ENCODE assay signal across 1 cellular context in the genomic region with DNA sequence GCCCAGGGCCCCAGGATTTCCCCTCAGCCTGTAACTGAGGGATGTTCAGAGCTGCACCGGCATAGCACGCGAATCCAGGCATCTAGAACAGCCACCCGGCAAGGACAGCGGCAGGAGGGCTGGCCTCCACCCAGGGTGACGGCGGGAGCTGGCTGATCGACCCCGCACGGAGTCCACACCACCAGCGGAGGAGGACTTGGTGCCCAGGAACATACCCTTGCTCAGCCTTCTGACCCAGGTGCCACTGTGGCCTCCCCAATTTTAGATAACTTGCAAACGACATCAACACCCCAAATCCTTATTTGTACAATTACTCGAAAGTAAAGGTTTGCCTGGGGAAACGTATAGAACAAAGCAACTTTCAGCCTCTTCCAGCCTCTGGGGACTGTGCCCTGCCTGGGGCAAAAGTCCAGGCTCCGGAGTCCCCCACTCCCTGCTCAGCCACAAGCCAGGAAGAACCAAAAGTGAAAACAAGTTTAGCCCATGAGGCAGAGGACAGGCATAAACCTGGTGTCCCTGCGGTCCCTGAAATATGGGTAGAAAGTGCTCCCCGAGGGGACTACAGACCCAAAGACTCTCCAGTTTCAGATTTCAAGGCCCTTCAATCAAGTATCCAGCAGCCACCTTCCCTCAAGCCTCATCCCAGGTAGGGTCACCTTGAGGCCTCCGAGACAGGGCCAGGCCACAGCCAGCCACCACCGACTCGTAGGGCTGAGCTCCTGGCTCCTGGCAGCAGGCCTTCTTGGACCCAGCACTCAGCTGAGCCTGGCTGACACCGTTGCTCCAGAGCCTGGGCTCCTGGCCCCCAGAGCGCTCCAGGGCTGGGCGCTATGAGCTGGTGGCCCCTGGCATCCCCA.
A peak's percentile ranks its signal among the peaks of the same experiment; 100 is the strongest.
TF ChIP-seq lines count a peak whose summit lies in the region.

No MANE protein-coding gene starts in this region.

TF ChIP-seq in HepG2, 621 proteins besides CTCF, POLR2A, EP300 and RAD21 (continued from another document and continues in another):
- TF ChIP-seq, protein P1, sequence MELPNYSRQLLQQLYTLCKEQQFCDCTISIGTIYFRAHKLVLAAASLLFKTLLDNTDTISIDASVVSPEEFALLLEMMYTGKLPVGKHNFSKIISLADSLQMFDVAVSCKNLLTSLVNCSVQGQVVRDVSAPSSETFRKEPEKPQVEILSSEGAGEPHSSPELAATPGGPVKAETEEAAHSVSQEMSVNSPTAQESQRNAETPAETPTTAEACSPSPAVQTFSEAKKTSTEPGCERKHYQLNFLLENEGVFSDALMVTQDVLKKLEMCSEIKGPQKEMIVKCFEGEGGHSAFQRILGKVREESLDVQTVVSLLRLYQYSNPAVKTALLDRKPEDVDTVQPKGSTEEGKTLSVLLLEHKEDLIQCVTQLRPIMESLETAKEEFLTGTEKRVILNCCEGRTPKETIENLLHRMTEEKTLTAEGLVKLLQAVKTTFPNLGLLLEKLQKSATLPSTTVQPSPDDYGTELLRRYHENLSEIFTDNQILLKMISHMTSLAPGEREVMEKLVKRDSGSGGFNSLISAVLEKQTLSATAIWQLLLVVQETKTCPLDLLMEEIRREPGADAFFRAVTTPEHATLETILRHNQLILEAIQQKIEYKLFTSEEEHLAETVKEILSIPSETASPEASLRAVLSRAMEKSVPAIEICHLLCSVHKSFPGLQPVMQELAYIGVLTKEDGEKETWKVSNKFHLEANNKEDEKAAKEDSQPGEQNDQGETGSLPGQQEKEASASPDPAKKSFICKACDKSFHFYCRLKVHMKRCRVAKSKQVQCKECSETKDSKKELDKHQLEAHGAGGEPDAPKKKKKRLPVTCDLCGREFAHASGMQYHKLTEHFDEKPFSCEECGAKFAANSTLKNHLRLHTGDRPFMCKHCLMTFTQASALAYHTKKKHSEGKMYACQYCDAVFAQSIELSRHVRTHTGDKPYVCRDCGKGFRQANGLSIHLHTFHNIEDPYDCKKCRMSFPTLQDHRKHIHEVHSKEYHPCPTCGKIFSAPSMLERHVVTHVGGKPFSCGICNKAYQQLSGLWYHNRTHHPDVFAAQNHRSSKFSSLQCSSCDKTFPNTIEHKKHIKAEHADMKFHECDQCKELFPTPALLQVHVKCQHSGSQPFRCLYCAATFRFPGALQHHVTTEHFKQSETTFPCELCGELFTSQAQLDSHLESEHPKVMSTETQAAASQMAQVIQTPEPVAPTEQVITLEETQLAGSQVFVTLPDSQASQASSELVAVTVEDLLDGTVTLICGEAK (IDR thresholded peaks at IDR 0.05), result no peak
- TF ChIP-seq, protein P1 (CRISPR knock-in tag; IDR thresholded peaks at IDR 0.05), result peak; percentile 11; the same call in 1 of the 2 replicates
- TF ChIP-seq ZSCAN31 (CRISPR knock-in tag; IDR thresholded peaks at IDR 0.05; ENCODE audit: low read depth) (0 out of 2 replicates have a peak, but pooled peaks have one; percentile 48), ZFY (CRISPR knock-in tag; IDR thresholded peaks at IDR 0.05) (peak; percentile 47; the same call in 1 of the 2 replicates), ZNF317 (CRISPR knock-in tag; IDR thresholded peaks at IDR 0.05) (no peak), ZNF350 (CRISPR knock-in tag; IDR thresholded peaks at IDR 0.05; ENCODE audit: borderline replicate concordance, low read depth) (peak; percentile 51; the same call in 1 of the 2 replicates), ZFP82 (CRISPR knock-in tag; IDR thresholded peaks at IDR 0.05; ENCODE audit: borderline replicate concordance) (no peak), ZNF205 (CRISPR knock-in tag; IDR thresholded peaks at IDR 0.05) (peak; percentile 58), ZNF124 (CRISPR knock-in tag; IDR thresholded peaks at IDR 0.05) (no peak), ISX (CRISPR knock-in tag; conservative IDR thresholded peaks at IDR 0.05) (no peak), ATRX (CRISPR knock-in tag; IDR thresholded peaks at IDR 0.05; ENCODE audit: borderline replicate concordance) (no peak), RNF2 (conservative IDR thresholded peaks at IDR 0.05; ENCODE audit: low read depth) (0 out of 2 replicates have a peak, but pooled peaks have one; percentile 36), AGO1 (IDR thresholded peaks at IDR 0.05; ENCODE audit: low read depth, low read length, poor library complexity, severe bottlenecking) (peak; percentile 36), ZNF558 (CRISPR knock-in tag; IDR thresholded peaks at IDR 0.05; ENCODE audit: borderline replicate concordance) (no peak), GABPA (IDR thresholded peaks at IDR 0.05; ENCODE audit: low read depth, low read length) (no peak), GABPA (CRISPR knock-in tag; IDR thresholded peaks at IDR 0.05; ENCODE audit: low read depth) (no peak), ONECUT2 (CRISPR knock-in tag; IDR thresholded peaks at IDR 0.05) (no peak), ZSCAN20 (CRISPR knock-in tag; IDR thresholded peaks at IDR 0.05; ENCODE audit: borderline replicate concordance) (peak; percentile 50; the same call in 1 of the 2 replicates), SCMH1 (CRISPR knock-in tag; IDR thresholded peaks at IDR 0.05; ENCODE audit: borderline replicate concordance) (no peak), ARNTL (CRISPR knock-in tag; IDR thresholded peaks at IDR 0.05) (no peak), ZNF550 (CRISPR knock-in tag; IDR thresholded peaks at IDR 0.05; ENCODE audit: borderline replicate concordance) (no peak)
- TF ChIP-seq, protein P2, sequence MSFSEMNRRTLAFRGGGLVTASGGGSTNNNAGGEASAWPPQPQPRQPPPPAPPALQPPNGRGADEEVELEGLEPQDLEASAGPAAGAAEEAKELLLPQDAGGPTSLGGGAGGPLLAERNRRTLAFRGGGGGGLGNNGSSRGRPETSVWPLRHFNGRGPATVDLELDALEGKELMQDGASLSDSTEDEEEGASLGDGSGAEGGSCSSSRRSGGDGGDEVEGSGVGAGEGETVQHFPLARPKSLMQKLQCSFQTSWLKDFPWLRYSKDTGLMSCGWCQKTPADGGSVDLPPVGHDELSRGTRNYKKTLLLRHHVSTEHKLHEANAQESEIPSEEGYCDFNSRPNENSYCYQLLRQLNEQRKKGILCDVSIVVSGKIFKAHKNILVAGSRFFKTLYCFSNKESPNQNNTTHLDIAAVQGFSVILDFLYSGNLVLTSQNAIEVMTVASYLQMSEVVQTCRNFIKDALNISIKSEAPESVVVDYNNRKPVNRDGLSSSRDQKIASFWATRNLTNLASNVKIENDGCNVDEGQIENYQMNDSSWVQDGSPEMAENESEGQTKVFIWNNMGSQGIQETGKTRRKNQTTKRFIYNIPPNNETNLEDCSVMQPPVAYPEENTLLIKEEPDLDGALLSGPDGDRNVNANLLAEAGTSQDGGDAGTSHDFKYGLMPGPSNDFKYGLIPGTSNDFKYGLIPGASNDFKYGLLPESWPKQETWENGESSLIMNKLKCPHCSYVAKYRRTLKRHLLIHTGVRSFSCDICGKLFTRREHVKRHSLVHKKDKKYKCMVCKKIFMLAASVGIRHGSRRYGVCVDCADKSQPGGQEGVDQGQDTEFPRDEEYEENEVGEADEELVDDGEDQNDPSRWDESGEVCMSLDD (CRISPR knock-in tag; IDR thresholded peaks at IDR 0.05; ENCODE audit: borderline replicate concordance), result 0 out of 2 replicates have a peak, but pooled peaks have one; percentile 61
- TF ChIP-seq, protein P3, sequence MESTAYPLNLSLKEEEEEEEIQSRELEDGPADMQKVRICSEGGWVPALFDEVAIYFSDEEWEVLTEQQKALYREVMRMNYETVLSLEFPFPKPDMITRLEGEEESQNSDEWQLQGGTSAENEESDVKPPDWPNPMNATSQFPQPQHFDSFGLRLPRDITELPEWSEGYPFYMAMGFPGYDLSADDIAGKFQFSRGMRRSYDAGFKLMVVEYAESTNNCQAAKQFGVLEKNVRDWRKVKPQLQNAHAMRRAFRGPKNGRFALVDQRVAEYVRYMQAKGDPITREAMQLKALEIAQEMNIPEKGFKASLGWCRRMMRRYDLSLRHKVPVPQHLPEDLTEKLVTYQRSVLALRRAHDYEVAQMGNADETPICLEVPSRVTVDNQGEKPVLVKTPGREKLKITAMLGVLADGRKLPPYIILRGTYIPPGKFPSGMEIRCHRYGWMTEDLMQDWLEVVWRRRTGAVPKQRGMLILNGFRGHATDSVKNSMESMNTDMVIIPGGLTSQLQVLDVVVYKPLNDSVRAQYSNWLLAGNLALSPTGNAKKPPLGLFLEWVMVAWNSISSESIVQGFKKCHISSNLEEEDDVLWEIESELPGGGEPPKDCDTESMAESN (CRISPR knock-in tag; conservative IDR thresholded peaks at IDR 0.05), result no peak
- TF ChIP-seq, protein P4, sequence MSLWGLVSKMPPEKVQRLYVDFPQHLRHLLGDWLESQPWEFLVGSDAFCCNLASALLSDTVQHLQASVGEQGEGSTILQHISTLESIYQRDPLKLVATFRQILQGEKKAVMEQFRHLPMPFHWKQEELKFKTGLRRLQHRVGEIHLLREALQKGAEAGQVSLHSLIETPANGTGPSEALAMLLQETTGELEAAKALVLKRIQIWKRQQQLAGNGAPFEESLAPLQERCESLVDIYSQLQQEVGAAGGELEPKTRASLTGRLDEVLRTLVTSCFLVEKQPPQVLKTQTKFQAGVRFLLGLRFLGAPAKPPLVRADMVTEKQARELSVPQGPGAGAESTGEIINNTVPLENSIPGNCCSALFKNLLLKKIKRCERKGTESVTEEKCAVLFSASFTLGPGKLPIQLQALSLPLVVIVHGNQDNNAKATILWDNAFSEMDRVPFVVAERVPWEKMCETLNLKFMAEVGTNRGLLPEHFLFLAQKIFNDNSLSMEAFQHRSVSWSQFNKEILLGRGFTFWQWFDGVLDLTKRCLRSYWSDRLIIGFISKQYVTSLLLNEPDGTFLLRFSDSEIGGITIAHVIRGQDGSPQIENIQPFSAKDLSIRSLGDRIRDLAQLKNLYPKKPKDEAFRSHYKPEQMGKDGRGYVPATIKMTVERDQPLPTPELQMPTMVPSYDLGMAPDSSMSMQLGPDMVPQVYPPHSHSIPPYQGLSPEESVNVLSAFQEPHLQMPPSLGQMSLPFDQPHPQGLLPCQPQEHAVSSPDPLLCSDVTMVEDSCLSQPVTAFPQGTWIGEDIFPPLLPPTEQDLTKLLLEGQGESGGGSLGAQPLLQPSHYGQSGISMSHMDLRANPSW (CRISPR knock-in tag; IDR thresholded peaks at IDR 0.05; ENCODE audit: borderline replicate concordance), result no peak; the same call in 1 of the 2 replicates
- TF ChIP-seq, protein P5, sequence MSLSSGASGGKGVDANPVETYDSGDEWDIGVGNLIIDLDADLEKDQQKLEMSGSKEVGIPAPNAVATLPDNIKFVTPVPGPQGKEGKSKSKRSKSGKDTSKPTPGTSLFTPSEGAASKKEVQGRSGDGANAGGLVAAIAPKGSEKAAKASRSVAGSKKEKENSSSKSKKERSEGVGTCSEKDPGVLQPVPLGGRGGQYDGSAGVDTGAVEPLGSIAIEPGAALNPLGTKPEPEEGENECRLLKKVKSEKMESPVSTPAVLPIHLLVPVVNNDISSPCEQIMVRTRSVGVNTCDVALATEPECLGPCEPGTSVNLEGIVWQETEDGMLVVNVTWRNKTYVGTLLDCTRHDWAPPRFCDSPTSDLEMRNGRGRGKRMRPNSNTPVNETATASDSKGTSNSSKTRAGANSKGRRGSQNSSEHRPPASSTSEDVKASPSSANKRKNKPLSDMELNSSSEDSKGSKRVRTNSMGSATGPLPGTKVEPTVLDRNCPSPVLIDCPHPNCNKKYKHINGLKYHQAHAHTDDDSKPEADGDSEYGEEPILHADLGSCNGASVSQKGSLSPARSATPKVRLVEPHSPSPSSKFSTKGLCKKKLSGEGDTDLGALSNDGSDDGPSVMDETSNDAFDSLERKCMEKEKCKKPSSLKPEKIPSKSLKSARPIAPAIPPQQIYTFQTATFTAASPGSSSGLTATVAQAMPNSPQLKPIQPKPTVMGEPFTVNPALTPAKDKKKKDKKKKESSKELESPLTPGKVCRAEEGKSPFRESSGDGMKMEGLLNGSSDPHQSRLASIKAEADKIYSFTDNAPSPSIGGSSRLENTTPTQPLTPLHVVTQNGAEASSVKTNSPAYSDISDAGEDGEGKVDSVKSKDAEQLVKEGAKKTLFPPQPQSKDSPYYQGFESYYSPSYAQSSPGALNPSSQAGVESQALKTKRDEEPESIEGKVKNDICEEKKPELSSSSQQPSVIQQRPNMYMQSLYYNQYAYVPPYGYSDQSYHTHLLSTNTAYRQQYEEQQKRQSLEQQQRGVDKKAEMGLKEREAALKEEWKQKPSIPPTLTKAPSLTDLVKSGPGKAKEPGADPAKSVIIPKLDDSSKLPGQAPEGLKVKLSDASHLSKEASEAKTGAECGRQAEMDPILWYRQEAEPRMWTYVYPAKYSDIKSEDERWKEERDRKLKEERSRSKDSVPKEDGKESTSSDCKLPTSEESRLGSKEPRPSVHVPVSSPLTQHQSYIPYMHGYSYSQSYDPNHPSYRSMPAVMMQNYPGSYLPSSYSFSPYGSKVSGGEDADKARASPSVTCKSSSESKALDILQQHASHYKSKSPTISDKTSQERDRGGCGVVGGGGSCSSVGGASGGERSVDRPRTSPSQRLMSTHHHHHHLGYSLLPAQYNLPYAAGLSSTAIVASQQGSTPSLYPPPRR (CRISPR knock-in tag; IDR thresholded peaks at IDR 0.05; ENCODE audit: borderline replicate concordance), result 0 out of 2 replicates have a peak, but pooled peaks have one; percentile 24
